ENCODE assay signal across 16 cellular contexts in the genomic region with DNA sequence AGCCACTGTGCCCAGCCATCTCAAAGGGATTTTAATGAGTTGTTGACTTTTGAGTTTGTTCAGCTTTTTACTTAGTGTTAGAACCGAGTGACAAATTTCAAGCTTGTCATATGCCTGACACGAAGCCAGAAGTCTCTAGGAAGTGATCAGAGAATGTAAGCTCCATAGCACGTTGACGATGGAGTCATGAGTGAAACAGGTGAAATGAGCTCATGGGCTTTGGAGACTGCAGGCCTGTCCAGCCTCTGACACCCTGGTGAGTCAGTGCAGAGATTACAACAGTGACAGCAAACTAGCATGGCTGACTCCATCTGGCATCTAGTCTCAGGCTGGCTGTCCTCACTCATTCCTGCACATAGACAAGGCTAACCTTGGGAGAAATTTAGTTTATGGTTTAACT. TPM values are rescaled to one million over a fixed set of nuclear protein-coding genes. Genes with fewer than 3 reads are reported as not detected.
DNase-seq lines count a peak whose midpoint lies in the region; ATAC-seq, FAIRE-seq and TF ChIP-seq lines count a peak whose summit lies in the region.
"Not testable (repeated sequence)": the region's sequence is repeated elsewhere in the genome, so short reads cannot be mapped to it uniquely, and the experiment has no call there.
"Had no signal": no experiment of that assay in that cellular context is flagged by ENCODE, and none has a peak within 500 bp of the region (broad histone marks: within the 10 kb centered on the region; RNA-seq: fewer than 3 reads in every experiment).

No MANE protein-coding gene starts in this region.

- ATAC-seq in A549: peak; percentile 59 to 96; a peak in 5 of 6 replicates

- peak; percentile 44 to 63 for DNase-seq in A549 (ENCODE audit: low read depth in 1 of 2, low spot score in 1 of 2)
- DNase-seq in EH (ENCODE audit: low read depth): peak; percentile 94
- peak; percentile 70 for DNase-seq in HK-2 (ENCODE audit: unreplicated experiment)
- peak; percentile 91 for DNase-seq in RCC 7860 (ENCODE audit: low spot score)
- peak; percentile 67 for DNase-seq in adipocyte (ENCODE audit: low read depth)
- peak; percentile 65 for DNase-seq in choroid plexus epithelial cell (ENCODE audit: low read depth)
- DNase-seq in fibroblast of villous mesenchyme (ENCODE audit: low read depth): peak; percentile 81
- peak; percentile 70 for DNase-seq in non-pigmented ciliary epithelial cell (ENCODE audit: low read depth)

- not testable (repeated sequence) for H3K9ac ChIP-seq in adipocyte (ENCODE audit: low read length)

- WGBS in A549 (ENCODE audit: missing lambda C conversion rate): 15% methylated on average over 4 of the region's 4 CpGs

- H3K27ac ChIP-seq in A549: peak overlapping the region; percentile 56 to 64; a peak in 4 of 6 replicates

- H3K4me3 ChIP-seq in A549; adipocyte (ENCODE audit: low read length); choroid plexus epithelial cell (ENCODE audit: low read depth, low read length); fibroblast of villous mesenchyme (ENCODE audit: low read depth, low read length): not testable (repeated sequence)

- not testable (repeated sequence) for TF ChIP-seq RAD21 in A549 (conservative IDR thresholded peaks at IDR 0.05 in 1 of 2, IDR thresholded peaks at IDR 0.05 in 1 of 2)

- not testable (repeated sequence) for TF ChIP-seq EP300 in A549 (IDR thresholded peaks at IDR 0.05)

- CTCF ChIA-PET in A549 (lab: Yijun Ruan, JAX): interaction anchor here (0.8 to 1.5 kb wide), 5 partner anchors 10 to 328 kb away, joined by 3 to 4 read pairs (median 3); no protein-coding TSS in a partner anchor

- peak overlapping the region; percentile 44; the same call in 2 of the 3 replicates for H3K4me2 ChIP-seq in A549

- POLR2A ChIA-PET in A549 (lab: Yijun Ruan, JAX): not testable (repeated sequence)

- H3K36me3 ChIP-seq in adipocyte (ENCODE audit: control insufficient read depth, insufficient read depth, low read length, severe bottlenecking): not testable (repeated sequence)

- not testable (repeated sequence) for TF ChIP-seq CTCF in A549 (IDR thresholded peaks at IDR 0.05); choroid plexus epithelial cell (conservative IDR thresholded peaks at IDR 0.05; ENCODE audit: low read depth, low read length); fibroblast of villous mesenchyme (IDR thresholded peaks at IDR 0.05; ENCODE audit: insufficient read depth, low read depth, low read length)

- H3K4me1 ChIP-seq in A549: peaks cover 14% of the 10 kb centered on the region
- not testable (repeated sequence) for H3K4me1 ChIP-seq in adipocyte (ENCODE audit: control insufficient read depth, insufficient read depth, low read length)

- FAIRE-seq in A549 (lab: Jason Lieb, UNC): not testable (repeated sequence)
- FAIRE-seq in RCC 7860 (lab: Jason Lieb, UNC): peak; percentile 87

- TF ChIP-seq POLR2A in A549 (IDR thresholded peaks at IDR 0.05; ENCODE audit: low read length): not testable (repeated sequence)

- not testable (repeated sequence) for H3K27me3 ChIP-seq in adipocyte (replicated peaks; ENCODE audit: control insufficient read depth, insufficient read depth, low read length)

- not testable (repeated sequence) for H3K9me3 ChIP-seq in A549; adipocyte (ENCODE audit: control insufficient read depth, low read length)

TF ChIP-seq in A549, 52 proteins besides CTCF, POLR2A, EP300 and RAD21:
- TF ChIP-seq, protein P1, sequence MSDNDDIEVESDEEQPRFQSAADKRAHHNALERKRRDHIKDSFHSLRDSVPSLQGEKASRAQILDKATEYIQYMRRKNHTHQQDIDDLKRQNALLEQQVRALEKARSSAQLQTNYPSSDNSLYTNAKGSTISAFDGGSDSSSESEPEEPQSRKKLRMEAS (IDR thresholded peaks at IDR 0.05): peak; percentile 25; the same call in 1 of the 2 replicates
- TF ChIP-seq FOSL2 (IDR thresholded peaks at IDR 0.05): not testable (repeated sequence)
- peak; percentile 73 for TF ChIP-seq FOSL2 (CRISPR knock-in tag; IDR thresholded peaks at IDR 0.05)

RNA-seq across cellular contexts. Expression of a gene that starts 4.6 kb away (rescaled TPM):
- polyA plus RNA-seq in A549 (2011; rRNA removed) (not detected in 2 replicates), A549 (2017; fragmentation: RNase III; extraction: RNeasy Plus Mini Kit Qiagen cat#74134 plus additional on column Dnase treatment) (not detected in 3 replicates)
- polyA plus RNA-seq in A549 (2012; cell fraction: cytosol; rRNA removed): 0.04 TPM in 1 of 2 replicates, not detected in the other
- 0.02 TPM in 1 of 2 replicates, not detected in the other for polyA plus RNA-seq in A549 (2012; cell fraction: nucleus; rRNA removed)
- polyA minus RNA-seq in A549 (2011; rRNA and poly(A)+ RNA removed): 0.29 TPM in 1 of 2 replicates, not detected in the other
- total RNA-seq in fibroblast of villous mesenchyme: 0.43 TPM in 1 of 2 replicates, not detected in the other
- total RNA-seq: activated B cell treated with CpG ODN at 0.5 μM for 24 hours; CD4-positive, alpha-beta T cell; esophagus squamous epithelium; GM23338; lung; omental fat pad; right cardiac atrium; urinary bladder had no signal
- polyA plus RNA-seq: GM23338, lung, right cardiac atrium, urinary bladder had no signal
